Comparison of ENCODE assay signal across 1 cellular context in genomic region chr4:896630-897029, GRCh38.
TF ChIP-seq lines count a peak whose summit lies in the region.

No MANE protein-coding gene starts in this region.

TF ChIP-seq in WTC11, 78 proteins besides CTCF, POLR2A, EP300 and RAD21:
- TF ChIP-seq, protein P1, sequence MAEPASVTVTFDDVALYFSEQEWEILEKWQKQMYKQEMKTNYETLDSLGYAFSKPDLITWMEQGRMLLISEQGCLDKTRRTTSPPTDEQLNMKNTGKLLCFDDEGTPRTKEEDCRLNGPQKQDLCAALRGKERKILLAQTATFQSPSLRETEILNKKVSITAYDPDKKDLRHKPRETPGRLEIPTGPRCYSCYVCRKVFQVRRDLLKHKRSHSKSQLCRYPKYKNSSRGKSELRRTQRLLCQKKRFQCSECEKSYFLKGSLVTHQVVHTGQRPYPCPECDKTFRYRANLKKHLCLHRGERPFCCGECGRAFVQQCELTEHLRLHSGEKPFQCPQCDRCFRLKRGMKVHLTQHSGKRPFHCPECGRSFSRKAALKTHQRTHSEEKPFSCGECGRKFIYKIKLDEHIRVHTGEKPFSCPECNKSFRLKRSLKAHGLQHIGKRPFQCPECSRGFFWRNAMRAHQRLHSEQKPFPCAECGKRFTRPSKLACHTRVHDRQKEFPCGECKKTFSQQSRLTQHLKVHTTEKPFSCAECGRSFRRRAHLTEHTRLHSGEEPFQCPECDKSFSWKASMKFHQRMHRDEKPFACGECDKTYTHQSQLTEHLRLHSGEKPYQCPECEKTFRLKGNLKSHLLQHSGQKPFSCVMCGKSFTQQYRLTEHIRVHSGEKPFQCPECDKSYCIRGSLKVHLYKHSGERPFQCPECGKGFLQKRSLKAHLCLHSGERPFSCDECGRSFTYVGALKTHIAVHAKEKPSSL (CRISPR knock-in tag; conservative IDR thresholded peaks at IDR 0.05): no peak
- TF ChIP-seq FOXK1 (CRISPR knock-in tag; IDR thresholded peaks at IDR 0.05) (no peak), ETV6 (CRISPR knock-in tag; IDR thresholded peaks at IDR 0.05) (no peak), NR1H2 (CRISPR knock-in tag; IDR thresholded peaks at IDR 0.05) (no peak), TP53 (CRISPR knock-in tag; IDR thresholded peaks at IDR 0.05) (no peak), ATF1 (CRISPR knock-in tag; IDR thresholded peaks at IDR 0.05) (no peak), KAT7 (CRISPR knock-in tag; IDR thresholded peaks at IDR 0.05; ENCODE audit: borderline replicate concordance) (no peak), SP1 (CRISPR knock-in tag; conservative IDR thresholded peaks at IDR 0.05) (no peak), E2F1 (CRISPR knock-in tag; IDR thresholded peaks at IDR 0.05) (no peak), MYBL2 (CRISPR knock-in tag; IDR thresholded peaks at IDR 0.05) (no peak), ELF4 (CRISPR knock-in tag; IDR thresholded peaks at IDR 0.05; ENCODE audit: low read depth) (no peak), NFE2L1 (CRISPR knock-in tag; IDR thresholded peaks at IDR 0.05) (no peak), SOX15 (CRISPR knock-in tag; IDR thresholded peaks at IDR 0.05) (no peak), NFATC4 (CRISPR knock-in tag; IDR thresholded peaks at IDR 0.05) (no peak)
- TF ChIP-seq, protein P2, sequence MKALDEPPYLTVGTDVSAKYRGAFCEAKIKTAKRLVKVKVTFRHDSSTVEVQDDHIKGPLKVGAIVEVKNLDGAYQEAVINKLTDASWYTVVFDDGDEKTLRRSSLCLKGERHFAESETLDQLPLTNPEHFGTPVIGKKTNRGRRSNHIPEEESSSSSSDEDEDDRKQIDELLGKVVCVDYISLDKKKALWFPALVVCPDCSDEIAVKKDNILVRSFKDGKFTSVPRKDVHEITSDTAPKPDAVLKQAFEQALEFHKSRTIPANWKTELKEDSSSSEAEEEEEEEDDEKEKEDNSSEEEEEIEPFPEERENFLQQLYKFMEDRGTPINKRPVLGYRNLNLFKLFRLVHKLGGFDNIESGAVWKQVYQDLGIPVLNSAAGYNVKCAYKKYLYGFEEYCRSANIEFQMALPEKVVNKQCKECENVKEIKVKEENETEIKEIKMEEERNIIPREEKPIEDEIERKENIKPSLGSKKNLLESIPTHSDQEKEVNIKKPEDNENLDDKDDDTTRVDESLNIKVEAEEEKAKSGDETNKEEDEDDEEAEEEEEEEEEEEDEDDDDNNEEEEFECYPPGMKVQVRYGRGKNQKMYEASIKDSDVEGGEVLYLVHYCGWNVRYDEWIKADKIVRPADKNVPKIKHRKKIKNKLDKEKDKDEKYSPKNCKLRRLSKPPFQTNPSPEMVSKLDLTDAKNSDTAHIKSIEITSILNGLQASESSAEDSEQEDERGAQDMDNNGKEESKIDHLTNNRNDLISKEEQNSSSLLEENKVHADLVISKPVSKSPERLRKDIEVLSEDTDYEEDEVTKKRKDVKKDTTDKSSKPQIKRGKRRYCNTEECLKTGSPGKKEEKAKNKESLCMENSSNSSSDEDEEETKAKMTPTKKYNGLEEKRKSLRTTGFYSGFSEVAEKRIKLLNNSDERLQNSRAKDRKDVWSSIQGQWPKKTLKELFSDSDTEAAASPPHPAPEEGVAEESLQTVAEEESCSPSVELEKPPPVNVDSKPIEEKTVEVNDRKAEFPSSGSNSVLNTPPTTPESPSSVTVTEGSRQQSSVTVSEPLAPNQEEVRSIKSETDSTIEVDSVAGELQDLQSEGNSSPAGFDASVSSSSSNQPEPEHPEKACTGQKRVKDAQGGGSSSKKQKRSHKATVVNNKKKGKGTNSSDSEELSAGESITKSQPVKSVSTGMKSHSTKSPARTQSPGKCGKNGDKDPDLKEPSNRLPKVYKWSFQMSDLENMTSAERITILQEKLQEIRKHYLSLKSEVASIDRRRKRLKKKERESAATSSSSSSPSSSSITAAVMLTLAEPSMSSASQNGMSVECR (CRISPR knock-in tag; IDR thresholded peaks at IDR 0.05; ENCODE audit: borderline replicate concordance): no peak
- TF ChIP-seq, protein P3, sequence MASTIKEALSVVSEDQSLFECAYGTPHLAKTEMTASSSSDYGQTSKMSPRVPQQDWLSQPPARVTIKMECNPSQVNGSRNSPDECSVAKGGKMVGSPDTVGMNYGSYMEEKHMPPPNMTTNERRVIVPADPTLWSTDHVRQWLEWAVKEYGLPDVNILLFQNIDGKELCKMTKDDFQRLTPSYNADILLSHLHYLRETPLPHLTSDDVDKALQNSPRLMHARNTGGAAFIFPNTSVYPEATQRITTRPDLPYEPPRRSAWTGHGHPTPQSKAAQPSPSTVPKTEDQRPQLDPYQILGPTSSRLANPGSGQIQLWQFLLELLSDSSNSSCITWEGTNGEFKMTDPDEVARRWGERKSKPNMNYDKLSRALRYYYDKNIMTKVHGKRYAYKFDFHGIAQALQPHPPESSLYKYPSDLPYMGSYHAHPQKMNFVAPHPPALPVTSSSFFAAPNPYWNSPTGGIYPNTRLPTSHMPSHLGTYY (CRISPR knock-in tag; IDR thresholded peaks at IDR 0.05): no peak
- TF ChIP-seq, protein P4, sequence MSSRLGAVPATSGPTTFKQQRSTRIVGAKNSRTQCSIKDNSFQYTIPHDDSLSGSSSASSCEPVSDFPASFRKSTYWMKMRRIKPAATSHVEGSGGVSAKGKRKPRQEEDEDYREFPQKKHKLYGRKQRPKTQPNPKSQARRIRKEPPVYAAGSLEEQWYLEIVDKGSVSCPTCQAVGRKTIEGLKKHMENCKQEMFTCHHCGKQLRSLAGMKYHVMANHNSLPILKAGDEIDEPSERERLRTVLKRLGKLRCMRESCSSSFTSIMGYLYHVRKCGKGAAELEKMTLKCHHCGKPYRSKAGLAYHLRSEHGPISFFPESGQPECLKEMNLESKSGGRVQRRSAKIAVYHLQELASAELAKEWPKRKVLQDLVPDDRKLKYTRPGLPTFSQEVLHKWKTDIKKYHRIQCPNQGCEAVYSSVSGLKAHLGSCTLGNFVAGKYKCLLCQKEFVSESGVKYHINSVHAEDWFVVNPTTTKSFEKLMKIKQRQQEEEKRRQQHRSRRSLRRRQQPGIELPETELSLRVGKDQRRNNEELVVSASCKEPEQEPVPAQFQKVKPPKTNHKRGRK (CRISPR knock-in tag; IDR thresholded peaks at IDR 0.05; ENCODE audit: borderline replicate concordance): no peak
- TF ChIP-seq, protein P5, sequence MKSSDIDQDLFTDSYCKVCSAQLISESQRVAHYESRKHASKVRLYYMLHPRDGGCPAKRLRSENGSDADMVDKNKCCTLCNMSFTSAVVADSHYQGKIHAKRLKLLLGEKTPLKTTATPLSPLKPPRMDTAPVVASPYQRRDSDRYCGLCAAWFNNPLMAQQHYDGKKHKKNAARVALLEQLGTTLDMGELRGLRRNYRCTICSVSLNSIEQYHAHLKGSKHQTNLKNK (CRISPR knock-in tag; IDR thresholded peaks at IDR 0.05): no peak
TF ChIP-seq in WTC11: peak in this region for 0.
